In genomic region chr15:78299302-78300102, GRCh38 we compare ENCODE assay signal across 8 cellular contexts. TPM values are rescaled to one million over a fixed set of nuclear protein-coding genes. Genes with fewer than 3 reads are reported as not detected.
A peak's percentile ranks its signal among the peaks of the same experiment; 100 is the strongest.
DNase-seq lines count a peak whose midpoint lies in the region; ATAC-seq and TF ChIP-seq lines count a peak whose summit lies in the region.

TSS of gene SKIC8 (minus strand) at chr15:78299609. CDS start at chr15:78295686, 3,923 bp downstream.

- H3K4me1 ChIP-seq in parathyroid adenoma (no peaks in the 10 kb centered on the region), tibial artery (peaks cover 0 to 18% (median 14%) of the 10 kb centered on the region in 4 donors)

- TF ChIP-seq CTCF in GM12872 (IDR thresholded peaks at IDR 0.05; ENCODE audit: insufficient read depth, low read depth, low read length) = 0 out of 3 replicates have a peak, but pooled peaks have one; percentile 1
- no peak for TF ChIP-seq CTCF in parathyroid adenoma (IDR thresholded peaks at IDR 0.05)
- no peak for TF ChIP-seq CTCF in tibial artery (IDR thresholded peaks at IDR 0.05)

- no peaks in the 10 kb centered on the region for H3K36me3 Mint-ChIP-seq in activated naive CD8-positive, alpha-beta T cell treated with anti-CD3 and anti-CD28 coated beads, Interleukin-2, amount 10 ng/mL, durations not matched to agents 7 days and 5 days

- H3K4me3 ChIP-seq in parathyroid adenoma (ENCODE audit: low read depth, low read length) = peak within 1 kb of the TSS; percentile 88
- peak within 1 kb of the TSS; percentile 69 to 91 for H3K4me3 ChIP-seq in tibial artery

- peaks cover 18% of the 10 kb centered on the region for H3K4me1 Mint-ChIP-seq in activated naive CD8-positive, alpha-beta T cell treated with anti-CD3 and anti-CD28 coated beads, Interleukin-2, amount 10 ng/mL, durations not matched to agents 7 days and 5 days

- H3K27ac Mint-ChIP-seq in activated naive CD8-positive, alpha-beta T cell treated with anti-CD3 and anti-CD28 coated beads, Interleukin-2, amount 10 ng/mL, durations not matched to agents 7 days and 5 days = peak within 1 kb of the TSS; percentile 95

- H3K9me3 ChIP-seq in parathyroid adenoma (ENCODE audit: control insufficient read depth, low read length) = no peaks in the 10 kb centered on the region
- no peaks in the 10 kb centered on the region for H3K9me3 ChIP-seq in tibial artery

- POLR2A ChIA-PET in activated naive CD8-positive, alpha-beta T cell treated with anti-CD3 and anti-CD28 coated beads, Interleukin-2, amount 10 ng/mL, durations not matched to agents 7 days and 5 days (lab: Charles Lee) = interaction anchor here (0.6 to 2.4 kb wide), 12 partner anchors 12 to 1138 kb away, joined by 3 to 33 read pairs (median 3); partner anchors contain the start of genes DNAJA4, IREB2 and PSMA4

- DNase-seq in NCI-H128 (lab: John Stamatoyannopoulos, UW; ENCODE audit: unreplicated experiment) (peak; percentile 64), SW 1271 (lab: John Stamatoyannopoulos, UW) (peak; percentile 86 to 97), Right ventricle myocardium superior (peak; percentile 95), tibial artery (peak; percentile 88 to 94)
- peak; percentile 95 for DNase-seq in activated naive CD8-positive, alpha-beta T cell treated with anti-CD3 and anti-CD28 coated beads, Interleukin-2, amount 10 ng/mL, durations not matched to agents 7 days and 5 days

- no peaks in the 10 kb centered on the region for H3K79me2 ChIP-seq in parathyroid adenoma

- peak within 1 kb of the TSS; percentile 99 for H3K4me3 Mint-ChIP-seq in activated naive CD8-positive, alpha-beta T cell treated with anti-CD3 and anti-CD28 coated beads, Interleukin-2, amount 10 ng/mL, durations not matched to agents 7 days and 5 days

- no peak within 1 kb of the TSS for H3K9ac ChIP-seq in parathyroid adenoma

- ATAC-seq in HG02759 (IDR thresholded peaks at IDR 0.05; ENCODE audit: unreplicated experiment) (peak; percentile 88), Right ventricle myocardium superior (ENCODE audit: poor library complexity) (peak; percentile 99)
- peak; percentile 98 for ATAC-seq in activated naive CD8-positive, alpha-beta T cell treated with anti-CD3 and anti-CD28 coated beads, Interleukin-2, amount 10 ng/mL, durations not matched to agents 7 days and 5 days (ENCODE audit: low read depth)

- H3K36me3 ChIP-seq in parathyroid adenoma (ENCODE audit: control insufficient read depth, insufficient read depth, low read length) = no peaks in the 10 kb centered on the region
- peaks cover 0 to 5% (median under 1%) of the 10 kb centered on the region in 3 donors for H3K36me3 ChIP-seq in tibial artery

- peak within 1 kb of the TSS; percentile 62 for H3K27ac ChIP-seq in parathyroid adenoma
- peak within 1 kb of the TSS; percentile 76 to 90 for H3K27ac ChIP-seq in tibial artery

- H3K9me3 Mint-ChIP-seq in activated naive CD8-positive, alpha-beta T cell treated with anti-CD3 and anti-CD28 coated beads, Interleukin-2, amount 10 ng/mL, durations not matched to agents 7 days and 5 days = no peaks in the 10 kb centered on the region

- no peaks in the 10 kb centered on the region for H3K27me3 Mint-ChIP-seq in activated naive CD8-positive, alpha-beta T cell treated with anti-CD3 and anti-CD28 coated beads, Interleukin-2, amount 10 ng/mL, durations not matched to agents 7 days and 5 days

- peak within 1 kb of the TSS; percentile 76 for H3K4me2 ChIP-seq in parathyroid adenoma (ENCODE audit: low read length)

- peak within 1 kb of the TSS; percentile 90 for H2AFZ ChIP-seq in parathyroid adenoma

- intact Hi-C loops in Right ventricle myocardium superior (cut with DNase I) (no loop called here), tibial artery (cut with DNase I; ENCODE audit: low total_unique reads) (no loop called here)

- H3K27me3 ChIP-seq in parathyroid adenoma (ENCODE audit: control insufficient read depth, insufficient read depth, low read length) (no peaks in the 10 kb centered on the region), tibial artery (peaks cover 0 to 10% of the 10 kb centered on the region in 2 donors)

RNA-seq across cellular contexts. Expression of gene SKIC8, which starts in this region (rescaled TPM):
- 10 to 100 TPM; 42.4 to 46.4 TPM for total RNA-seq in activated naive CD8-positive, alpha-beta T cell treated with anti-CD3 and anti-CD28 coated beads, Interleukin-2, amount 10 ng/mL, durations not matched to agents 7 days and 5 days
- total RNA-seq in Right ventricle myocardium superior = 25.2 TPM

Comparison
In these comparisons a context has a peak if more than half of its experiments do, and no peak if none do; other contexts are left out.
1. Peak in every context shown above with its lines: DNase-seq, ATAC-seq, H3K4me3 ChIP-seq and H3K27ac ChIP-seq.